18 cellular contexts compared by ENCODE assay signal in genomic region chr14:22313172-22313801, GRCh38.
A peak's percentile ranks its signal among the peaks of the same experiment; 100 is the strongest.
DNase-seq lines count a peak whose midpoint lies in the region; ATAC-seq and TF ChIP-seq lines count a peak whose summit lies in the region.
"Had no signal": no experiment of that assay in that cellular context is flagged by ENCODE, and none has a peak within 500 bp of the region (broad histone marks: within the 10 kb centered on the region; RNA-seq: fewer than 3 reads in every experiment).

No MANE protein-coding gene starts in this region.

- no peak for ATAC-seq in activated T-cell treated with anti-CD3 and anti-CD28 coated beads, Interleukin-2, amount 50 U/mL, for 72 hours (replicated peaks in 1 of 2)
- ATAC-seq in activated T-cell treated with anti-CD3 and anti-CD28 coated beads, Interleukin-2, amount 50 U/mL, for 4 hours, result no peak
- ATAC-seq in thoracic aorta (ENCODE audit: insufficient number of reproducible peaks, low FRiP score, low read depth) (peak; percentile 69), GM19035 (IDR thresholded peaks at IDR 0.05; ENCODE audit: unreplicated experiment) (no peak)
- ATAC-seq: gastrocnemius medialis had no signal

- no peaks in the 10 kb centered on the region for H3K27me3 Mint-ChIP-seq in activated T-cell treated with anti-CD3 and anti-CD28 coated beads, Interleukin-2, amount 50 U/mL, for 72 hours (ENCODE audit: low read depth)
- H3K27me3 Mint-ChIP-seq in activated T-cell treated with anti-CD3 and anti-CD28 coated beads, Interleukin-2, amount 50 U/mL, for 4 hours (ENCODE audit: low read depth), result no peaks in the 10 kb centered on the region
- H3K27me3 Mint-ChIP-seq: activated naive CD8-positive, alpha-beta T cell treated with anti-CD3 and anti-CD28 coated beads, Interleukin-2, amount 10 ng/mL, durations not matched to agents 7 days and 5 days; effector memory CD8-positive, alpha-beta T cell had no signal

- no peak for TF ChIP-seq CTCF in epithelial cell of esophagus (IDR thresholded peaks at IDR 0.05; ENCODE audit: insufficient read depth, low read depth, low read length, missing control alignments)
- TF ChIP-seq CTCF in thoracic aorta (IDR thresholded peaks at IDR 0.05), result no peak

- H3K36me3 ChIP-seq in thoracic aorta, result no peaks in the 10 kb centered on the region
- H3K36me3 ChIP-seq: gastrocnemius medialis, neutrophil had no signal

- H3K4me3 ChIP-seq in epithelial cell of esophagus (ENCODE audit: low read length) (no peak overlapping the region), thoracic aorta (no peak overlapping the region)
- H3K4me3 ChIP-seq: gastrocnemius medialis had no signal

- peak overlapping the region; percentile 65 for H3K27ac Mint-ChIP-seq in activated T-cell treated with anti-CD3 and anti-CD28 coated beads, Interleukin-2, amount 50 U/mL, for 72 hours
- H3K27ac Mint-ChIP-seq: activated naive CD8-positive, alpha-beta T cell treated with anti-CD3 and anti-CD28 coated beads, Interleukin-2, amount 10 ng/mL, durations not matched to agents 7 days and 5 days; brain; effector memory CD8-positive, alpha-beta T cell; type B pancreatic cell had no signal

- H3K36me3 Mint-ChIP-seq in activated T-cell treated with anti-CD3 and anti-CD28 coated beads, Interleukin-2, amount 50 U/mL, for 72 hours (ENCODE audit: insufficient read depth in 2 of 2), result no peaks in the 10 kb centered on the region
- H3K36me3 Mint-ChIP-seq in activated T-cell treated with anti-CD3 and anti-CD28 coated beads, Interleukin-2, amount 50 U/mL, for 4 hours (ENCODE audit: insufficient read depth), result no peaks in the 10 kb centered on the region
- H3K36me3 Mint-ChIP-seq: activated naive CD8-positive, alpha-beta T cell treated with anti-CD3 and anti-CD28 coated beads, Interleukin-2, amount 10 ng/mL, durations not matched to agents 7 days and 5 days; brain; type B pancreatic cell had no signal

- H3K27ac ChIP-seq in thoracic aorta, result peak overlapping the region in 1 of 2 donors; percentile 55
- H3K27ac ChIP-seq: gastrocnemius medialis, neutrophil had no signal

- H3K4me1 ChIP-seq in thoracic aorta (ENCODE audit: control insufficient read depth in 1 of 2, low read depth in 2 of 2), result peaks cover 10 to 12% of the 10 kb centered on the region in 2 donors
- H3K4me1 ChIP-seq: gastrocnemius medialis had no signal

- no peaks in the 10 kb centered on the region for H3K4me1 Mint-ChIP-seq in activated T-cell treated with anti-CD3 and anti-CD28 coated beads, Interleukin-2, amount 50 U/mL, for 72 hours (ENCODE audit: low read depth)
- H3K4me1 Mint-ChIP-seq in activated T-cell treated with anti-CD3 and anti-CD28 coated beads, Interleukin-2, amount 50 U/mL, for 4 hours (ENCODE audit: low read depth), result no peaks in the 10 kb centered on the region
- H3K4me1 Mint-ChIP-seq: activated naive CD8-positive, alpha-beta T cell treated with anti-CD3 and anti-CD28 coated beads, Interleukin-2, amount 10 ng/mL, durations not matched to agents 7 days and 5 days; brain had no signal

- no peaks in the 10 kb centered on the region for H3K27me3 ChIP-seq in thoracic aorta (replicated peaks; ENCODE audit: insufficient read depth)
- H3K27me3 ChIP-seq: gastrocnemius medialis, neutrophil had no signal

- no peaks in the 10 kb centered on the region for H3K9me3 ChIP-seq in thoracic aorta
- H3K9me3 ChIP-seq: gastrocnemius medialis, neutrophil had no signal

- DNase-seq in activated T-cell treated with anti-CD3 and anti-CD28 coated beads, Interleukin-2, amount 50 U/mL, for 72 hours, result no peak
- DNase-seq in activated T-cell treated with anti-CD3 and anti-CD28 coated beads, Interleukin-2, amount 50 U/mL, for 4 hours, result no peak
- DNase-seq in NCI-H226, result peak; percentile 4
- peak; percentile 20 for DNase-seq in epithelial cell of esophagus (ENCODE audit: low read depth)
- DNase-seq in thoracic aorta (ENCODE audit: low spot score), result no peak
- DNase-seq in DMS79 (lab: John Stamatoyannopoulos, UW), result no peak
- no peak for DNase-seq in CD1c-positive myeloid dendritic cell (ENCODE audit: extremely low spot score)
- DNase-seq: activated CD4-positive, CD25-positive, alpha-beta regulatory T cell; activated naive CD8-positive, alpha-beta T cell treated with anti-CD3 and anti-CD28 coated beads, Interleukin-2, amount 10 ng/mL, durations not matched to agents 7 days and 5 days; activated T-cell treated with anti-CD3 and anti-CD28 coated beads, Interleukin-2, amount 50 U/mL, for 48 hours; DMS79 treated with DMSO at 0.1 percent for 48 hours; effector memory CD8-positive, alpha-beta T cell; gastrocnemius medialis; SIG-M5 had no signal

- no peaks in the 10 kb centered on the region for H3K9me3 Mint-ChIP-seq in activated T-cell treated with anti-CD3 and anti-CD28 coated beads, Interleukin-2, amount 50 U/mL, for 72 hours
- no peaks in the 10 kb centered on the region for H3K9me3 Mint-ChIP-seq in activated T-cell treated with anti-CD3 and anti-CD28 coated beads, Interleukin-2, amount 50 U/mL, for 4 hours
- H3K9me3 Mint-ChIP-seq: activated naive CD8-positive, alpha-beta T cell treated with anti-CD3 and anti-CD28 coated beads, Interleukin-2, amount 10 ng/mL, durations not matched to agents 7 days and 5 days; brain; effector memory CD8-positive, alpha-beta T cell; type B pancreatic cell had no signal

- peak overlapping the region in 1 of 2 donors; percentile 41 for H3K4me3 Mint-ChIP-seq in activated T-cell treated with anti-CD3 and anti-CD28 coated beads, Interleukin-2, amount 50 U/mL, for 72 hours
- H3K4me3 Mint-ChIP-seq in activated T-cell treated with anti-CD3 and anti-CD28 coated beads, Interleukin-2, amount 50 U/mL, for 4 hours, result no peak overlapping the region
- H3K4me3 Mint-ChIP-seq: activated naive CD8-positive, alpha-beta T cell treated with anti-CD3 and anti-CD28 coated beads, Interleukin-2, amount 10 ng/mL, durations not matched to agents 7 days and 5 days; brain; effector memory CD8-positive, alpha-beta T cell; type B pancreatic cell had no signal

Comparison
In these comparisons a context has a peak if more than half of its experiments do, and no peak if none do; other contexts are left out.
1. DNase-seq: peak in NCI-H226 (single experiment) and epithelial cell of esophagus (single experiment); none in activated T-cell treated with anti-CD3 and anti-CD28 coated beads, Interleukin-2, amount 50 U/mL, for 72 hours (0 of 2), activated T-cell treated with anti-CD3 and anti-CD28 coated beads, Interleukin-2, amount 50 U/mL, for 4 hours (single experiment), thoracic aorta (single experiment), DMS79 (single experiment) and CD1c-positive myeloid dendritic cell (single experiment).